11 cellular contexts compared by ENCODE assay signal in the genomic region with DNA sequence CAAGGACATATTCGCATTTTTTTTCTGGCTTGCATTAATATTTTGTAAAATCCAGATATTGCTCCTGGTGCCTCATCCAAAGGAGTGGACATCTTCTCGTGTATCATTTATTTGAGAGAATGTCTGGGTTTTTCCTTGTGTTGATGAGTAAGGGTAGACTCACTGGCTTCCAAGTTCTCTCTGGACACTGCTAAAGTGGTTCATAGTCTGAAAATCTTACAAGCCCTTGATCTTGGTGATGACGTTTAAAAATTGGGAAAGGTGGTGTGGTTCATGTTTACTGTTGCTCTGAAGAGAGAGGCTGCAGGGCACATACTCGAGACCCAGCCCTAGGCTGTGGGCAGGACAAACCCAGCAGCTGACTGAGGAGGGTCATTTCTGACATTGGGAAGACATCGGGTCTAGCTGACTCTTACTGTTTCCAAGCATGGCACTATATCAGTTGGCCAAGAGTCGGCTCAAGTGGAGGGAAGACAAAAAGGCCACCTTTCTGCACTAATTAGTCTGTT.
A peak's percentile ranks its signal among the peaks of the same experiment; 100 is the strongest.
DNase-seq lines count a peak whose midpoint lies in the region; TF ChIP-seq lines count a peak whose summit lies in the region.
"Had no signal": no experiment of that assay in that cellular context is flagged by ENCODE, and none has a peak within 500 bp of the region (broad histone marks: within the 10 kb centered on the region; RNA-seq: fewer than 3 reads in every experiment).

No MANE protein-coding gene starts in this region.

- H3K36me3 ChIP-seq in mammary epithelial cell (ENCODE audit: insufficient read depth, low read length) (no peaks in the 10 kb centered on the region), parathyroid adenoma (ENCODE audit: control insufficient read depth, insufficient read depth, low read length) (no peaks in the 10 kb centered on the region)

- no peaks in the 10 kb centered on the region for H3K4me1 Mint-ChIP-seq in activated naive CD4-positive, alpha-beta T cell treated with anti-CD3 and anti-CD28 coated beads, Interleukin-2, amount 10 ng/mL, durations not matched to agents 7 days and 5 days
- H3K4me1 Mint-ChIP-seq: CD4-positive, CD25-positive, alpha-beta regulatory T cell had no signal

- H3K4me3 Mint-ChIP-seq in activated naive CD4-positive, alpha-beta T cell treated with anti-CD3 and anti-CD28 coated beads, Interleukin-2, amount 10 ng/mL, durations not matched to agents 7 days and 5 days, result no peak overlapping the region
- H3K4me3 Mint-ChIP-seq: CD4-positive, CD25-positive, alpha-beta regulatory T cell had no signal

- H4K20me1 ChIP-seq in mammary epithelial cell (ENCODE audit: insufficient read depth, low read length), result no peaks in the 10 kb centered on the region

- DNase-seq in GM03348 (ENCODE audit: low spot score) (peak; percentile 10), mammary epithelial cell (peak; percentile 42), fibroblast of mammary gland (ENCODE audit: low read depth) (peak; percentile 55), caudate nucleus (lab: John Stamatoyannopoulos, UW) (no peak), cerebellum (ENCODE audit: low spot score) (no peak)
- DNase-seq in activated naive CD4-positive, alpha-beta T cell treated with anti-CD3 and anti-CD28 coated beads, Interleukin-2, amount 10 ng/mL, durations not matched to agents 7 days and 5 days, result no peak
- DNase-seq: CD4-positive, CD25-positive, alpha-beta regulatory T cell; DMS53; GF-D8; HCEC 1CT had no signal

- TF ChIP-seq CTCF in mammary epithelial cell (conservative IDR thresholded peaks at IDR 0.05 in 1 of 2, IDR thresholded peaks at IDR 0.05 in 1 of 2; ENCODE audit: extremely low read depth in 1 of 2, insufficient read depth in 1 of 2, low read depth in 1 of 2, low read length in 2 of 2), result no peak
- TF ChIP-seq CTCF in fibroblast of mammary gland (conservative IDR thresholded peaks at IDR 0.05; ENCODE audit: control insufficient read depth, insufficient read depth, low read depth, low read length), result no peak
- no peak for TF ChIP-seq CTCF in parathyroid adenoma (IDR thresholded peaks at IDR 0.05)

- H3K9me3 ChIP-seq in mammary epithelial cell (replicated peaks; ENCODE audit: insufficient read depth, low read length) (no peaks in the 10 kb centered on the region), parathyroid adenoma (ENCODE audit: control insufficient read depth, low read length) (no peaks in the 10 kb centered on the region)

- CTCF ChIA-PET in mammary epithelial cell (lab: Charles Lee; ENCODE audit: low non-redundant PET), result no interaction called here
- CTCF ChIA-PET in activated naive CD4-positive, alpha-beta T cell treated with anti-CD3 and anti-CD28 coated beads, Interleukin-2, amount 10 ng/mL, durations not matched to agents 7 days and 5 days (lab: Charles Lee), result no interaction called here

- H3K4me2 ChIP-seq in mammary epithelial cell (ENCODE audit: insufficient read depth, low read depth, low read length), result no peak overlapping the region
- no peak overlapping the region for H3K4me2 ChIP-seq in parathyroid adenoma (ENCODE audit: low read length)

- H3K4me1 ChIP-seq in mammary epithelial cell (ENCODE audit: insufficient read depth, low read length), result peaks cover 4% of the 10 kb centered on the region
- H3K4me1 ChIP-seq in parathyroid adenoma, result peaks cover 11% of the 10 kb centered on the region

- no peak overlapping the region for H2AFZ ChIP-seq in mammary epithelial cell (ENCODE audit: low read depth, low read length)
- peak overlapping the region; percentile 30 for H2AFZ ChIP-seq in parathyroid adenoma

- no peaks in the 10 kb centered on the region for H3K79me2 ChIP-seq in mammary epithelial cell (ENCODE audit: insufficient read depth, low read length)
- no peaks in the 10 kb centered on the region for H3K79me2 ChIP-seq in parathyroid adenoma

- dilution Hi-C loops in mammary epithelial cell (cut with HindIII; ENCODE audit: low sequenced_read_pairs), result no loop called here

- H3K9me3 Mint-ChIP-seq in activated naive CD4-positive, alpha-beta T cell treated with anti-CD3 and anti-CD28 coated beads, Interleukin-2, amount 10 ng/mL, durations not matched to agents 7 days and 5 days, result no peaks in the 10 kb centered on the region

- in situ Hi-C loops in mammary epithelial cell (cut with MboI; ENCODE audit: low sequenced_read_pairs in 2 of 2), result loop anchor here (10.0 to 25.0 kb wide), 4 partner anchors 276 to 1673 kb away; no protein-coding TSS in a partner anchor

- H3K27me3 ChIP-seq in mammary epithelial cell (ENCODE audit: insufficient read depth, low read length) (peaks cover 2% of the 10 kb centered on the region), parathyroid adenoma (ENCODE audit: control insufficient read depth, insufficient read depth, low read length) (no peaks in the 10 kb centered on the region)

- H3K27me3 Mint-ChIP-seq in activated naive CD4-positive, alpha-beta T cell treated with anti-CD3 and anti-CD28 coated beads, Interleukin-2, amount 10 ng/mL, durations not matched to agents 7 days and 5 days, result no peaks in the 10 kb centered on the region
- H3K27me3 Mint-ChIP-seq: CD4-positive, CD25-positive, alpha-beta regulatory T cell had no signal

- H3K27ac ChIP-seq in mammary epithelial cell (ENCODE audit: insufficient read depth, low read depth, low read length) (no peak overlapping the region), parathyroid adenoma (no peak overlapping the region), caudate nucleus (ENCODE audit: low read depth, low read length) (no peak overlapping the region)

- no peak overlapping the region for H3K9ac ChIP-seq in mammary epithelial cell (ENCODE audit: insufficient read depth, low read length)
- no peak overlapping the region for H3K9ac ChIP-seq in parathyroid adenoma

- H3K36me3 Mint-ChIP-seq in activated naive CD4-positive, alpha-beta T cell treated with anti-CD3 and anti-CD28 coated beads, Interleukin-2, amount 10 ng/mL, durations not matched to agents 7 days and 5 days, result no peaks in the 10 kb centered on the region
- H3K36me3 Mint-ChIP-seq: CD4-positive, CD25-positive, alpha-beta regulatory T cell had no signal

- WGBS in mammary epithelial cell (ENCODE audit: low coverage, missing lambda C conversion rate), result 56% methylated on average over 5 of the region's 6 CpGs

- intact Hi-C loops in mammary epithelial cell (cut with micrococcal nuclease), result no loop called here

- H3K4me3 ChIP-seq in mammary epithelial cell (replicated peaks in 1 of 3; ENCODE audit: insufficient read depth in 1 of 3, low read depth in 2 of 3, low read length in 3 of 3), result no peak overlapping the region
- H3K4me3 ChIP-seq in fibroblast of mammary gland (ENCODE audit: control insufficient read depth, low read depth, low read length), result no peak overlapping the region
- H3K4me3 ChIP-seq in parathyroid adenoma (ENCODE audit: low read depth, low read length), result no peak overlapping the region

- BruUV-seq in mammary epithelial cell (replicated peaks; lab: Mats Ljungman, UMichigan), result no TSS peak

- H3K27ac Mint-ChIP-seq in activated naive CD4-positive, alpha-beta T cell treated with anti-CD3 and anti-CD28 coated beads, Interleukin-2, amount 10 ng/mL, durations not matched to agents 7 days and 5 days, result no peak overlapping the region

Comparison
In these comparisons a context has a peak if more than half of its experiments do, and no peak if none do; other contexts are left out.
1. DNase-seq: peak in GM03348 (single experiment), mammary epithelial cell (single experiment) and fibroblast of mammary gland (single experiment); none in caudate nucleus (0 of 61), cerebellum (single experiment) and activated naive CD4-positive, alpha-beta T cell treated with anti-CD3 and anti-CD28 coated beads, Interleukin-2, amount 10 ng/mL, durations not matched to agents 7 days and 5 days (single experiment).